Comparison of ENCODE assay signal across 2 cellular contexts in the genomic region with DNA sequence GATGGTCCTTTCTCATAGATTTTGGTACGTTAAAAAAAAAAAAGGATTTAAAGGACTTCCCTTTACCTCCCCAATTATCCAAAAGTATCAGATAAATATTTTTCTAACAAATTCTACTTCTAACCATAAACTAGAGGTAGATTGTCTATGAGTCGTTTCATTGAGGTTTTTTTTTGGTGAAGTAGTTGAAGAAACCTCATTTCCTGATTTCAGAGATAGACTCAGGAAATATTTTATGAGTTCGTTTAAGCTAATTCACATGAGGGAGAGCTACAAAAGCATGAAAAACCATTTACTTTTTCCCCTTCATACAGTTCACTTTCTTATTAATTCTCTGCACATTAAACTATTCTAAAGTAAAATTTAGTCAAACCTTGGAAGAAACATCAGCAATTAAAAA.
TF ChIP-seq lines count a peak whose summit lies in the region.

No MANE protein-coding gene starts in this region.

TF ChIP-seq in GM23338, 12 proteins besides CTCF, POLR2A, EP300 and RAD21 (continued from another document):
- TF ChIP-seq, protein P1, sequence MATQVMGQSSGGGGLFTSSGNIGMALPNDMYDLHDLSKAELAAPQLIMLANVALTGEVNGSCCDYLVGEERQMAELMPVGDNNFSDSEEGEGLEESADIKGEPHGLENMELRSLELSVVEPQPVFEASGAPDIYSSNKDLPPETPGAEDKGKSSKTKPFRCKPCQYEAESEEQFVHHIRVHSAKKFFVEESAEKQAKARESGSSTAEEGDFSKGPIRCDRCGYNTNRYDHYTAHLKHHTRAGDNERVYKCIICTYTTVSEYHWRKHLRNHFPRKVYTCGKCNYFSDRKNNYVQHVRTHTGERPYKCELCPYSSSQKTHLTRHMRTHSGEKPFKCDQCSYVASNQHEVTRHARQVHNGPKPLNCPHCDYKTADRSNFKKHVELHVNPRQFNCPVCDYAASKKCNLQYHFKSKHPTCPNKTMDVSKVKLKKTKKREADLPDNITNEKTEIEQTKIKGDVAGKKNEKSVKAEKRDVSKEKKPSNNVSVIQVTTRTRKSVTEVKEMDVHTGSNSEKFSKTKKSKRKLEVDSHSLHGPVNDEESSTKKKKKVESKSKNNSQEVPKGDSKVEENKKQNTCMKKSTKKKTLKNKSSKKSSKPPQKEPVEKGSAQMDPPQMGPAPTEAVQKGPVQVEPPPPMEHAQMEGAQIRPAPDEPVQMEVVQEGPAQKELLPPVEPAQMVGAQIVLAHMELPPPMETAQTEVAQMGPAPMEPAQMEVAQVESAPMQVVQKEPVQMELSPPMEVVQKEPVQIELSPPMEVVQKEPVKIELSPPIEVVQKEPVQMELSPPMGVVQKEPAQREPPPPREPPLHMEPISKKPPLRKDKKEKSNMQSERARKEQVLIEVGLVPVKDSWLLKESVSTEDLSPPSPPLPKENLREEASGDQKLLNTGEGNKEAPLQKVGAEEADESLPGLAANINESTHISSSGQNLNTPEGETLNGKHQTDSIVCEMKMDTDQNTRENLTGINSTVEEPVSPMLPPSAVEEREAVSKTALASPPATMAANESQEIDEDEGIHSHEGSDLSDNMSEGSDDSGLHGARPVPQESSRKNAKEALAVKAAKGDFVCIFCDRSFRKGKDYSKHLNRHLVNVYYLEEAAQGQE (IDR thresholded peaks at IDR 0.05; ENCODE audit: unreplicated experiment) = no peak
- TF ChIP-seq EZH2phosphoT487 (IDR thresholded peaks at IDR 0.05; ENCODE audit: unreplicated experiment) (no peak), CREB1 (CRISPR knock-in tag; IDR thresholded peaks at IDR 0.05; ENCODE audit: low read depth) (no peak), ZNF114 (CRISPR knock-in tag; IDR thresholded peaks at IDR 0.05) (no peak), NANOG (IDR thresholded peaks at IDR 0.05; ENCODE audit: borderline replicate concordance) (no peak)
- TF ChIP-seq, protein P2, sequence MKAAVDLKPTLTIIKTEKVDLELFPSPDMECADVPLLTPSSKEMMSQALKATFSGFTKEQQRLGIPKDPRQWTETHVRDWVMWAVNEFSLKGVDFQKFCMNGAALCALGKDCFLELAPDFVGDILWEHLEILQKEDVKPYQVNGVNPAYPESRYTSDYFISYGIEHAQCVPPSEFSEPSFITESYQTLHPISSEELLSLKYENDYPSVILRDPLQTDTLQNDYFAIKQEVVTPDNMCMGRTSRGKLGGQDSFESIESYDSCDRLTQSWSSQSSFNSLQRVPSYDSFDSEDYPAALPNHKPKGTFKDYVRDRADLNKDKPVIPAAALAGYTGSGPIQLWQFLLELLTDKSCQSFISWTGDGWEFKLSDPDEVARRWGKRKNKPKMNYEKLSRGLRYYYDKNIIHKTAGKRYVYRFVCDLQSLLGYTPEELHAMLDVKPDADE (IDR thresholded peaks at IDR 0.05) = no peak
- TF ChIP-seq, protein P3, sequence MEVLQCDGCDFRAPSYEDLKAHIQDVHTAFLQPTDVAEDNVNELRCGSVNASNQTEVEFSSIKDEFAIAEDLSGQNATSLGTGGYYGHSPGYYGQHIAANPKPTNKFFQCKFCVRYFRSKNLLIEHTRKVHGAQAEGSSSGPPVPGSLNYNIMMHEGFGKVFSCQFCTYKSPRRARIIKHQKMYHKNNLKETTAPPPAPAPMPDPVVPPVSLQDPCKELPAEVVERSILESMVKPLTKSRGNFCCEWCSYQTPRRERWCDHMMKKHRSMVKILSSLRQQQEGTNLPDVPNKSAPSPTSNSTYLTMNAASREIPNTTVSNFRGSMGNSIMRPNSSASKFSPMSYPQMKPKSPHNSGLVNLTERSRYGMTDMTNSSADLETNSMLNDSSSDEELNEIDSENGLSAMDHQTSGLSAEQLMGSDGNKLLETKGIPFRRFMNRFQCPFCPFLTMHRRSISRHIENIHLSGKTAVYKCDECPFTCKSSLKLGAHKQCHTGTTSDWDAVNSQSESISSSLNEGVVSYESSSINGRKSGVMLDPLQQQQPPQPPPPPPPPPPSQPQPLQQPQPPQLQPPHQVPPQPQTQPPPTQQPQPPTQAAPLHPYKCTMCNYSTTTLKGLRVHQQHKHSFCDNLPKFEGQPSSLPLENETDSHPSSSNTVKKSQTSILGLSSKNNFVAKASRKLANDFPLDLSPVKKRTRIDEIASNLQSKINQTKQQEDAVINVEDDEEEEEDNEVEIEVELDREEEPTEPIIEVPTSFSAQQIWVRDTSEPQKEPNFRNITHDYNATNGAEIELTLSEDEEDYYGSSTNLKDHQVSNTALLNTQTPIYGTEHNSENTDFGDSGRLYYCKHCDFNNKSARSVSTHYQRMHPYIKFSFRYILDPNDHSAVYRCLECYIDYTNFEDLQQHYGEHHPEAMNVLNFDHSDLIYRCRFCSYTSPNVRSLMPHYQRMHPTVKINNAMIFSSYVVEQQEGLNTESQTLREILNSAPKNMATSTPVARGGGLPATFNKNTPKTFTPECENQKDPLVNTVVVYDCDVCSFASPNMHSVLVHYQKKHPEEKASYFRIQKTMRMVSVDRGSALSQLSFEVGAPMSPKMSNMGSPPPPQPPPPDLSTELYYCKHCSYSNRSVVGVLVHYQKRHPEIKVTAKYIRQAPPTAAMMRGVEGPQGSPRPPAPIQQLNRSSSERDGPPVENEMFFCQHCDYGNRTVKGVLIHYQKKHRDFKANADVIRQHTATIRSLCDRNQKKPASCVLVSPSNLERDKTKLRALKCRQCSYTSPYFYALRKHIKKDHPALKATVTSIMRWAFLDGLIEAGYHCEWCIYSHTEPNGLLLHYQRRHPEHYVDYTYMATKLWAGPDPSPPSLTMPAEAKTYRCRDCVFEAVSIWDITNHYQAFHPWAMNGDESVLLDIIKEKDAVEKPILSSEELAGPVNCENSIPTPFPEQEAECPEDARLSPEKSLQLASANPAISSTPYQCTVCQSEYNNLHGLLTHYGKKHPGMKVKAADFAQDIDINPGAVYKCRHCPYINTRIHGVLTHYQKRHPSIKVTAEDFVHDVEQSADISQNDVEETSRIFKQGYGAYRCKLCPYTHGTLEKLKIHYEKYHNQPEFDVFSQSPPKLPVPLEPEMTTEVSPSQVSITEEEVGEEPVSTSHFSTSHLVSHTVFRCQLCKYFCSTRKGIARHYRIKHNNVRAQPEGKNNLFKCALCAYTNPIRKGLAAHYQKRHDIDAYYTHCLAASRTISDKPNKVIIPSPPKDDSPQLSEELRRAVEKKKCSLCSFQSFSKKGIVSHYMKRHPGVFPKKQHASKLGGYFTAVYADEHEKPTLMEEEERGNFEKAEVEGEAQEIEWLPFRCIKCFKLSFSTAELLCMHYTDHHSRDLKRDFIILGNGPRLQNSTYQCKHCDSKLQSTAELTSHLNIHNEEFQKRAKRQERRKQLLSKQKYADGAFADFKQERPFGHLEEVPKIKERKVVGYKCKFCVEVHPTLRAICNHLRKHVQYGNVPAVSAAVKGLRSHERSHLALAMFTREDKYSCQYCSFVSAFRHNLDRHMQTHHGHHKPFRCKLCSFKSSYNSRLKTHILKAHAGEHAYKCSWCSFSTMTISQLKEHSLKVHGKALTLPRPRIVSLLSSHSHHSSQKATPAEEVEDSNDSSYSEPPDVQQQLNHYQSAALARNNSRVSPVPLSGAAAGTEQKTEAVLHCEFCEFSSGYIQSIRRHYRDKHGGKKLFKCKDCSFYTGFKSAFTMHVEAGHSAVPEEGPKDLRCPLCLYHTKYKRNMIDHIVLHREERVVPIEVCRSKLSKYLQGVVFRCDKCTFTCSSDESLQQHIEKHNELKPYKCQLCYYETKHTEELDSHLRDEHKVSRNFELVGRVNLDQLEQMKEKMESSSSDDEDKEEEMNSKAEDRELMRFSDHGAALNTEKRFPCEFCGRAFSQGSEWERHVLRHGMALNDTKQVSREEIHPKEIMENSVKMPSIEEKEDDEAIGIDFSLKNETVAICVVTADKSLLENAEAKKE (CRISPR knock-in tag; IDR thresholded peaks at IDR 0.05) = no peak

TF ChIP-seq in WTC11, 78 proteins besides CTCF, POLR2A, EP300 and RAD21 (continued from another document):
- TF ChIP-seq, protein P4, sequence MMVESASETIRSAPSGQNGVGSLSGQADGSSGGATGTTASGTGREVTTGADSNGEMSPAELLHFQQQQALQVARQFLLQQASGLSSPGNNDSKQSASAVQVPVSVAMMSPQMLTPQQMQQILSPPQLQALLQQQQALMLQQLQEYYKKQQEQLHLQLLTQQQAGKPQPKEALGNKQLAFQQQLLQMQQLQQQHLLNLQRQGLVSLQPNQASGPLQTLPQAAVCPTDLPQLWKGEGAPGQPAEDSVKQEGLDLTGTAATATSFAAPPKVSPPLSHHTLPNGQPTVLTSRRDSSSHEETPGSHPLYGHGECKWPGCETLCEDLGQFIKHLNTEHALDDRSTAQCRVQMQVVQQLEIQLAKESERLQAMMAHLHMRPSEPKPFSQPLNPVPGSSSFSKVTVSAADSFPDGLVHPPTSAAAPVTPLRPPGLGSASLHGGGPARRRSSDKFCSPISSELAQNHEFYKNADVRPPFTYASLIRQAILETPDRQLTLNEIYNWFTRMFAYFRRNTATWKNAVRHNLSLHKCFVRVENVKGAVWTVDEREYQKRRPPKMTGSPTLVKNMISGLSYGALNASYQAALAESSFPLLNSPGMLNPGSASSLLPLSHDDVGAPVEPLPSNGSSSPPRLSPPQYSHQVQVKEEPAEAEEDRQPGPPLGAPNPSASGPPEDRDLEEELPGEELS (CRISPR knock-in tag; IDR thresholded peaks at IDR 0.05) = no peak
- TF ChIP-seq AR (CRISPR knock-in tag; IDR thresholded peaks at IDR 0.05) (no peak), CREB1 (CRISPR knock-in tag; IDR thresholded peaks at IDR 0.05) (no peak), ESRRA (CRISPR knock-in tag; IDR thresholded peaks at IDR 0.05; ENCODE audit: borderline replicate concordance) (no peak), PRDM15 (CRISPR knock-in tag; IDR thresholded peaks at IDR 0.05) (no peak), PREB (CRISPR knock-in tag; IDR thresholded peaks at IDR 0.05; ENCODE audit: borderline replicate concordance) (no peak), ATF2 (CRISPR knock-in tag; IDR thresholded peaks at IDR 0.05; ENCODE audit: borderline replicate concordance, low read depth) (no peak)
- TF ChIP-seq, protein P5, sequence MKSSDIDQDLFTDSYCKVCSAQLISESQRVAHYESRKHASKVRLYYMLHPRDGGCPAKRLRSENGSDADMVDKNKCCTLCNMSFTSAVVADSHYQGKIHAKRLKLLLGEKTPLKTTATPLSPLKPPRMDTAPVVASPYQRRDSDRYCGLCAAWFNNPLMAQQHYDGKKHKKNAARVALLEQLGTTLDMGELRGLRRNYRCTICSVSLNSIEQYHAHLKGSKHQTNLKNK (CRISPR knock-in tag; IDR thresholded peaks at IDR 0.05) = no peak
TF ChIP-seq in WTC11: peak in this region for 0.
